In genomic region chrX:74293343-74293946, GRCh38 we compare ENCODE assay signal across 7 cellular contexts. TPM values are rescaled to one million over a fixed set of nuclear protein-coding genes. Genes with fewer than 3 reads are reported as not detected.
DNase-seq lines count a peak whose midpoint lies in the region; ATAC-seq and TF ChIP-seq lines count a peak whose summit lies in the region.

No MANE protein-coding gene starts in this region.

- H3K36me3 Mint-ChIP-seq in activated T-helper 2 cell treated with anti-CD3 and anti-CD28 coated beads, Interferon-gamma antibody, Interleukin-2, Interleukin-4, amounts not matched to agents 10 μg/mL and 5 μg/mL and 100 μg/mL, durations not matched to agents 14 hours and 24 hours and 36 hours (ENCODE audit: low read depth) = peaks cover 26% of the 10 kb centered on the region
- peaks cover 16% of the 10 kb centered on the region for H3K36me3 Mint-ChIP-seq in natural killer cell treated with Interleukin-12 subunit alpha and Interleukin-12 subunit beta and Interleukin-15 and Interleukin-18, amount 100 ng/mL, for 72 hours
- peaks cover 3 to 4% of the 10 kb centered on the region in 2 donors for H3K36me3 Mint-ChIP-seq in stimulated activated naive B cell treated with anti-CD40 and anti-IgM and Interleukin-4, amounts not matched to agents 10 μg/mL and 1 μg/mL and 100 μg/mL, for 72 hours

- peaks cover 14% of the 10 kb centered on the region for H3K4me1 Mint-ChIP-seq in activated T-helper 2 cell treated with anti-CD3 and anti-CD28 coated beads, Interferon-gamma antibody, Interleukin-2, Interleukin-4, amounts not matched to agents 10 μg/mL and 5 μg/mL and 100 μg/mL, durations not matched to agents 14 hours and 24 hours and 36 hours (ENCODE audit: low read depth)
- peaks cover 16 to 18% of the 10 kb centered on the region in 2 donors for H3K4me1 Mint-ChIP-seq in natural killer cell treated with Interleukin-12 subunit alpha and Interleukin-12 subunit beta and Interleukin-15 and Interleukin-18, amount 100 ng/mL, for 72 hours (ENCODE audit: low read depth in 2 of 2)
- H3K4me1 Mint-ChIP-seq in stimulated activated naive B cell treated with anti-CD40 and anti-IgM and Interleukin-4, amounts not matched to agents 10 μg/mL and 1 μg/mL and 100 μg/mL, for 72 hours = peaks cover 7 to 8% of the 10 kb centered on the region in 2 donors

- CTCF ChIA-PET in RWPE1 (lab: Yijun Ruan, JAX) = no interaction called here

- POLR2A ChIA-PET in RWPE1 (lab: Yijun Ruan, JAX; ENCODE audit: low non-redundant PET) = no interaction called here

- peak; percentile 54 for DNase-seq in LNCaP clone FGC (ENCODE audit: low read depth)
- peak; percentile 76 for DNase-seq in RWPE1 (ENCODE audit: low spot score)
- DNase-seq in activated T-helper 2 cell treated with anti-CD3 and anti-CD28 coated beads, Interferon-gamma antibody, Interleukin-2, Interleukin-4, amounts not matched to agents 10 μg/mL and 5 μg/mL and 100 μg/mL, durations not matched to agents 14 hours and 24 hours and 36 hours (ENCODE audit: low spot score) = peak; percentile 37
- peak; percentile 79 for DNase-seq in fibroblast of pulmonary artery (ENCODE audit: low read depth)
- peak; percentile 66 for DNase-seq in natural killer cell treated with Interleukin-12 subunit alpha and Interleukin-12 subunit beta and Interleukin-15 and Interleukin-18, amount 100 ng/mL, for 72 hours (ENCODE audit: low spot score)
- peak; percentile 27 for DNase-seq in stimulated activated naive B cell treated with anti-CD40 and anti-IgM and Interleukin-4, amounts not matched to agents 10 μg/mL and 1 μg/mL and 100 μg/mL, for 72 hours

- peak overlapping the region; percentile 54 for H3K27ac Mint-ChIP-seq in activated T-helper 2 cell treated with anti-CD3 and anti-CD28 coated beads, Interferon-gamma antibody, Interleukin-2, Interleukin-4, amounts not matched to agents 10 μg/mL and 5 μg/mL and 100 μg/mL, durations not matched to agents 14 hours and 24 hours and 36 hours
- peak overlapping the region; percentile 87 to 96 for H3K27ac Mint-ChIP-seq in natural killer cell treated with Interleukin-12 subunit alpha and Interleukin-12 subunit beta and Interleukin-15 and Interleukin-18, amount 100 ng/mL, for 72 hours
- H3K27ac Mint-ChIP-seq in stimulated activated naive B cell treated with anti-CD40 and anti-IgM and Interleukin-4, amounts not matched to agents 10 μg/mL and 1 μg/mL and 100 μg/mL, for 72 hours = peak overlapping the region; percentile 90

- H3K4me3 ChIP-seq in LNCaP clone FGC (ENCODE audit: low read depth, low read length) = peak overlapping the region; percentile 87
- H3K4me3 ChIP-seq in fibroblast of pulmonary artery (replicated peaks; ENCODE audit: low read depth, low read length) = peak overlapping the region; percentile 88

- ATAC-seq in GM18519 (IDR thresholded peaks at IDR 0.05; ENCODE audit: low FRiP score, unreplicated experiment) = peak; percentile 24
- ATAC-seq in natural killer cell treated with Interleukin-12 subunit alpha and Interleukin-12 subunit beta and Interleukin-15 and Interleukin-18, amount 100 ng/mL, for 72 hours = peak; percentile 71 to 78
- peak; percentile 40 to 55 for ATAC-seq in stimulated activated naive B cell treated with anti-CD40 and anti-IgM and Interleukin-4, amounts not matched to agents 10 μg/mL and 1 μg/mL and 100 μg/mL, for 72 hours (replicated peaks)

- H3K27ac ChIP-seq in RWPE1 = peak overlapping the region; percentile 97

- no peaks in the 10 kb centered on the region for H3K27me3 Mint-ChIP-seq in activated T-helper 2 cell treated with anti-CD3 and anti-CD28 coated beads, Interferon-gamma antibody, Interleukin-2, Interleukin-4, amounts not matched to agents 10 μg/mL and 5 μg/mL and 100 μg/mL, durations not matched to agents 14 hours and 24 hours and 36 hours (ENCODE audit: low read depth)
- peaks cover 0 to 8% of the 10 kb centered on the region in 2 donors for H3K27me3 Mint-ChIP-seq in natural killer cell treated with Interleukin-12 subunit alpha and Interleukin-12 subunit beta and Interleukin-15 and Interleukin-18, amount 100 ng/mL, for 72 hours
- peaks cover 0 to 6% of the 10 kb centered on the region in 2 donors for H3K27me3 Mint-ChIP-seq in stimulated activated naive B cell treated with anti-CD40 and anti-IgM and Interleukin-4, amounts not matched to agents 10 μg/mL and 1 μg/mL and 100 μg/mL, for 72 hours

- TF ChIP-seq CTCF in LNCaP clone FGC (IDR thresholded peaks at IDR 0.05; ENCODE audit: control insufficient read depth, extremely low read depth, insufficient read depth) (no peak), RWPE1 (conservative IDR thresholded peaks at IDR 0.05; ENCODE audit: low read depth) (no peak), fibroblast of pulmonary artery (IDR thresholded peaks at IDR 0.05; ENCODE audit: low read length, missing control alignments) (no peak)

- no peaks in the 10 kb centered on the region for H3K9me3 Mint-ChIP-seq in activated T-helper 2 cell treated with anti-CD3 and anti-CD28 coated beads, Interferon-gamma antibody, Interleukin-2, Interleukin-4, amounts not matched to agents 10 μg/mL and 5 μg/mL and 100 μg/mL, durations not matched to agents 14 hours and 24 hours and 36 hours
- H3K9me3 Mint-ChIP-seq in natural killer cell treated with Interleukin-12 subunit alpha and Interleukin-12 subunit beta and Interleukin-15 and Interleukin-18, amount 100 ng/mL, for 72 hours = no peaks in the 10 kb centered on the region
- H3K9me3 Mint-ChIP-seq in stimulated activated naive B cell treated with anti-CD40 and anti-IgM and Interleukin-4, amounts not matched to agents 10 μg/mL and 1 μg/mL and 100 μg/mL, for 72 hours = no peaks in the 10 kb centered on the region

- intact Hi-C loops in activated T-helper 2 cell treated with anti-CD3 and anti-CD28 coated beads, Interferon-gamma antibody, Interleukin-2, Interleukin-4, amounts not matched to agents 10 μg/mL and 5 μg/mL and 100 μg/mL, durations not matched to agents 14 hours and 24 hours and 36 hours (cut with micrococcal nuclease) = loop anchor here (2.0 to 5.0 kb wide), 3 partner anchors 51 to 731 kb away; partner anchors contain the start of gene CHIC1

- H3K4me3 Mint-ChIP-seq in activated T-helper 2 cell treated with anti-CD3 and anti-CD28 coated beads, Interferon-gamma antibody, Interleukin-2, Interleukin-4, amounts not matched to agents 10 μg/mL and 5 μg/mL and 100 μg/mL, durations not matched to agents 14 hours and 24 hours and 36 hours (ENCODE audit: low read depth) = peak overlapping the region; percentile 97
- H3K4me3 Mint-ChIP-seq in natural killer cell treated with Interleukin-12 subunit alpha and Interleukin-12 subunit beta and Interleukin-15 and Interleukin-18, amount 100 ng/mL, for 72 hours = peak overlapping the region; percentile 99
- H3K4me3 Mint-ChIP-seq in stimulated activated naive B cell treated with anti-CD40 and anti-IgM and Interleukin-4, amounts not matched to agents 10 μg/mL and 1 μg/mL and 100 μg/mL, for 72 hours = peak overlapping the region; percentile 90 to 93

RNA-seq across cellular contexts. Expression of gene ZCCHC13, which starts 10.5 kb away (rescaled TPM):
- not detected in 2 replicates for total RNA-seq in activated T-helper 2 cell treated with anti-CD3 and anti-CD28 coated beads, Interferon-gamma antibody, Interleukin-2, Interleukin-4, amounts not matched to agents 10 μg/mL and 5 μg/mL and 100 μg/mL, durations not matched to agents 14 hours and 24 hours and 36 hours
- not detected for total RNA-seq in natural killer cell treated with Interleukin-12 subunit alpha and Interleukin-12 subunit beta and Interleukin-15 and Interleukin-18, amount 100 ng/mL, for 72 hours

Comparison
In these comparisons a context has a peak if more than half of its experiments do, and no peak if none do; other contexts are left out.
1. Peak in every context shown above with its lines: DNase-seq, ATAC-seq, H3K4me3 ChIP-seq and H3K27ac ChIP-seq.
2. ATAC-seq: peak in every context shown above with its lines; median percentile 74 in natural killer cell treated with Interleukin-12 subunit alpha and Interleukin-12 subunit beta and Interleukin-15 and Interleukin-18, amount 100 ng/mL, for 72 hours; 48 in stimulated activated naive B cell treated with anti-CD40 and anti-IgM and Interleukin-4, amounts not matched to agents 10 μg/mL and 1 μg/mL and 100 μg/mL, for 72 hours; 24 in GM18519.
3. DNase-seq: peak in every context shown above with its lines; median percentile 79 in fibroblast of pulmonary artery; 76 in RWPE1; 66 in natural killer cell treated with Interleukin-12 subunit alpha and Interleukin-12 subunit beta and Interleukin-15 and Interleukin-18, amount 100 ng/mL, for 72 hours; 54 in LNCaP clone FGC; 37 in activated T-helper 2 cell treated with anti-CD3 and anti-CD28 coated beads, Interferon-gamma antibody, Interleukin-2, Interleukin-4, amounts not matched to agents 10 μg/mL and 5 μg/mL and 100 μg/mL, durations not matched to agents 14 hours and 24 hours and 36 hours; 27 in stimulated activated naive B cell treated with anti-CD40 and anti-IgM and Interleukin-4, amounts not matched to agents 10 μg/mL and 1 μg/mL and 100 μg/mL, for 72 hours.